Comparison of ENCODE assay signal across 8 cellular contexts in genomic region chr15:66617137-66618090, GRCh38. TPM values are rescaled to one million over a fixed set of nuclear protein-coding genes. Genes with fewer than 3 reads are reported as not detected.
DNase-seq lines count a peak whose midpoint lies in the region; ATAC-seq and TF ChIP-seq lines count a peak whose summit lies in the region.

No MANE protein-coding gene starts in this region.

- H3K36me3 ChIP-seq in SJSA1 (no peaks in the 10 kb centered on the region), osteoblast (ENCODE audit: insufficient read depth, low read length) (no peaks in the 10 kb centered on the region)

- POLR2A ChIA-PET in HEK293T (lab: Yijun Ruan, JAX) = interaction anchor here (0.8 to 1.3 kb wide), 4 partner anchors 83 to 234 kb away, joined by 3 read pairs; partner anchors contain the start of genes RPL4 and ZWILCH

- DNase-seq in GM03348 (ENCODE audit: low spot score) = peak; percentile 62
- DNase-seq in SJSA1 (ENCODE audit: low read depth in 1 of 2, low spot score in 2 of 2) = peak; percentile 89
- DNase-seq in glomerular endothelial cell (ENCODE audit: extremely low read depth, low read depth, low spot score) = peak; percentile 80
- DNase-seq in osteoblast (ENCODE audit: insufficient read length, low spot score, missing footprints) = peak; percentile 96
- no peak for DNase-seq in foreskin melanocyte
- DNase-seq in HEK293T (ENCODE audit: extremely low spot score) = no peak
- no peak for DNase-seq in stimulated activated CD4-positive, alpha-beta T cell treated with anti-CD3 and anti-CD28 coated beads, Interleukin-4, amount 100 ng/mL, for 4 hours

- TF ChIP-seq CTCF in osteoblast (IDR thresholded peaks at IDR 0.05; ENCODE audit: extremely low read depth, low read depth, low read length) = no peak

- no peaks in the 10 kb centered on the region for H3K79me2 ChIP-seq in osteoblast (ENCODE audit: insufficient read depth, low read length)

- H3K27me3 ChIP-seq in SJSA1 (replicated peaks) (no peaks in the 10 kb centered on the region), osteoblast (ENCODE audit: insufficient read depth, low read length) (no peaks in the 10 kb centered on the region)

- H2AFZ ChIP-seq in osteoblast (ENCODE audit: low read length) = peak overlapping the region; percentile 92

- no peaks in the 10 kb centered on the region for H3K9me3 ChIP-seq in SJSA1 (replicated peaks)
- H3K9me3 ChIP-seq in osteoblast (ENCODE audit: low read depth, low read length) = no peaks in the 10 kb centered on the region

- ATAC-seq in HG02938 (IDR thresholded peaks at IDR 0.05; ENCODE audit: unreplicated experiment) = no peak

- CTCF ChIA-PET in HEK293T (lab: Yijun Ruan, JAX) = interaction anchor here (1.1 to 2.2 kb wide), 3 partner anchors 14 to 84 kb away, joined by 4 to 17 read pairs (median 4); partner anchors contain the start of gene SMAD6

- H3K4me2 ChIP-seq in osteoblast (ENCODE audit: insufficient read depth, low read length) = peak overlapping the region; percentile 44

- H3K27ac ChIP-seq in SJSA1 = peak overlapping the region; percentile 95
- peak overlapping the region; percentile 84 for H3K27ac ChIP-seq in osteoblast (ENCODE audit: low read depth, low read length)

- no peak overlapping the region for H3K4me3 ChIP-seq in SJSA1
- peak overlapping the region; percentile 17 for H3K4me3 ChIP-seq in osteoblast (ENCODE audit: insufficient read depth, low read length)

- H4K20me1 ChIP-seq in osteoblast (ENCODE audit: insufficient read depth, low read length) = no peaks in the 10 kb centered on the region

- peaks cover 32% of the 10 kb centered on the region for H3K4me1 ChIP-seq in SJSA1 (replicated peaks)
- peaks cover 22% of the 10 kb centered on the region for H3K4me1 ChIP-seq in osteoblast (ENCODE audit: insufficient read depth, low read length)

TF ChIP-seq in HEK293T, 16 proteins besides CTCF, POLR2A, EP300 and RAD21:
- TF ChIP-seq FOXK2 (IDR thresholded peaks at IDR 0.05) (no peak), HDGF (IDR thresholded peaks at IDR 0.05; ENCODE audit: borderline replicate concordance) (no peak), CTBP1 (IDR thresholded peaks at IDR 0.05; ENCODE audit: borderline replicate concordance) (no peak), L3MBTL2 (conservative IDR thresholded peaks at IDR 0.05) (no peak), NFRKB (IDR thresholded peaks at IDR 0.05) (no peak), FOXA1 (IDR thresholded peaks at IDR 0.05) (no peak), ELF4 (IDR thresholded peaks at IDR 0.05) (no peak), LEF1 (IDR thresholded peaks at IDR 0.05; ENCODE audit: borderline replicate concordance) (no peak), SP1 (IDR thresholded peaks at IDR 0.05) (no peak), ZNF384 (IDR thresholded peaks at IDR 0.05) (no peak), BHLHE40 (IDR thresholded peaks at IDR 0.05; ENCODE audit: borderline replicate concordance) (no peak), TARDBP (IDR thresholded peaks at IDR 0.05) (no peak), SUZ12 (IDR thresholded peaks at IDR 0.05) (no peak), FOXM1 (IDR thresholded peaks at IDR 0.05; ENCODE audit: borderline replicate concordance) (no peak), ARNT (IDR thresholded peaks at IDR 0.05) (no peak), PKNOX1 (IDR thresholded peaks at IDR 0.05) (no peak)
TF ChIP-seq in HEK293T: peak in this region for 0.

RNA-seq across cellular contexts. Expression of gene LCTL, which starts 51.6 kb away (rescaled TPM):
- 0.25 and 1.3 TPM in 2 replicates for total RNA-seq in SJSA1 (2014; rRNA removed; shearing (Covaris generic))
- total RNA-seq in glomerular endothelial cell = 0.06 TPM in 1 of 2 replicates, not detected in the other
- total RNA-seq in osteoblast = 1.2 and 1.4 TPM in 2 replicates

Comparison
In these comparisons a context has a peak if more than half of its experiments do, and no peak if none do; other contexts are left out.
1. DNase-seq: peak in GM03348 (single experiment), SJSA1 (2 of 2), glomerular endothelial cell (single experiment) and osteoblast (single experiment); none in foreskin melanocyte (single experiment), HEK293T (single experiment) and stimulated activated CD4-positive, alpha-beta T cell treated with anti-CD3 and anti-CD28 coated beads, Interleukin-4, amount 100 ng/mL, for 4 hours (0 of 2).